13 cellular contexts compared by ENCODE assay signal in genomic region chr3:64488938-64489337, GRCh38.
A peak's percentile ranks its signal among the peaks of the same experiment; 100 is the strongest.
DNase-seq lines count a peak whose midpoint lies in the region; ATAC-seq and TF ChIP-seq lines count a peak whose summit lies in the region.
"Had no signal": no experiment of that assay in that cellular context is flagged by ENCODE, and none has a peak within 500 bp of the region (broad histone marks: within the 10 kb centered on the region; RNA-seq: fewer than 3 reads in every experiment).

No MANE protein-coding gene starts in this region.

- POLR2A ChIA-PET in PC-3 (lab: Charles Lee; ENCODE audit: unreplicated experiment), result no interaction called here

- H3K4me3 ChIP-seq in right atrium auricular region (no peak overlapping the region), PC-3 (ENCODE audit: low read length) (no peak overlapping the region)
- H3K4me3 ChIP-seq: PC-9 had no signal

- no peak overlapping the region for H3K4me2 ChIP-seq in PC-3 (ENCODE audit: low read length)
- H3K4me2 ChIP-seq: PC-9 had no signal

- H3K27ac Mint-ChIP-seq in mesothelial cell of epicardium, result peak overlapping the region; percentile 39
- peak overlapping the region; percentile 84 for H3K27ac Mint-ChIP-seq in type B pancreatic cell
- H3K27ac Mint-ChIP-seq: CD4-positive, CD25-positive, alpha-beta regulatory T cell; T-helper 1 cell treated with Interleukin-12 subunit alpha and Interleukin-12 subunit beta and Interleukin-4 antibody, amounts not matched to agents 30 μg/mL and 1 μg/mL, for 36 hours had no signal

- H3K79me2 ChIP-seq in PC-3 (ENCODE audit: low read length), result no peaks in the 10 kb centered on the region

- H3K36me3 ChIP-seq in right atrium auricular region, result no peaks in the 10 kb centered on the region
- H3K36me3 ChIP-seq in PC-3 (ENCODE audit: low read depth, low read length), result no peaks in the 10 kb centered on the region

- H3K9me3 ChIP-seq in right atrium auricular region (no peaks in the 10 kb centered on the region), PC-3 (ENCODE audit: low read length) (no peaks in the 10 kb centered on the region)

- no peaks in the 10 kb centered on the region for H3F3A ChIP-seq in PC-3 (ENCODE audit: low read length, unreplicated experiment)

- H3K36me3 Mint-ChIP-seq in mesothelial cell of epicardium (no peaks in the 10 kb centered on the region), type B pancreatic cell (no peaks in the 10 kb centered on the region)
- H3K36me3 Mint-ChIP-seq: CD4-positive, CD25-positive, alpha-beta regulatory T cell had no signal

- H3K4me1 ChIP-seq in right atrium auricular region, result peaks cover 0 to 6% of the 10 kb centered on the region in 2 donors
- no peaks in the 10 kb centered on the region for H3K4me1 ChIP-seq in PC-3 (ENCODE audit: insufficient read depth, low read length)

- no peaks in the 10 kb centered on the region for H3K9me2 ChIP-seq in PC-3 (replicated peaks; ENCODE audit: low read length)

- no peaks in the 10 kb centered on the region for H3K9me3 Mint-ChIP-seq in mesothelial cell of epicardium
- H3K9me3 Mint-ChIP-seq in type B pancreatic cell, result no peaks in the 10 kb centered on the region
- H3K9me3 Mint-ChIP-seq: T-helper 1 cell treated with Interleukin-12 subunit alpha and Interleukin-12 subunit beta and Interleukin-4 antibody, amounts not matched to agents 30 μg/mL and 1 μg/mL, for 36 hours had no signal

- no peaks in the 10 kb centered on the region for H3K27me3 ChIP-seq in right atrium auricular region
- H3K27me3 ChIP-seq in PC-3 (ENCODE audit: low read length), result 0 out of 2 replicates have a peak, but pooled peaks cover 8% of the 10 kb centered on the region

- peak overlapping the region; percentile 51 for H3K4me3 Mint-ChIP-seq in mesothelial cell of epicardium
- peak overlapping the region; percentile 82 for H3K4me3 Mint-ChIP-seq in type B pancreatic cell
- H3K4me3 Mint-ChIP-seq: CD4-positive, CD25-positive, alpha-beta regulatory T cell; T-helper 1 cell treated with Interleukin-12 subunit alpha and Interleukin-12 subunit beta and Interleukin-4 antibody, amounts not matched to agents 30 μg/mL and 1 μg/mL, for 36 hours had no signal

- peak; percentile 32 for ATAC-seq in left ventricle myocardium superior
- ATAC-seq in PC-3, result no peak
- ATAC-seq in HG02623 (IDR thresholded peaks at IDR 0.05; ENCODE audit: unreplicated experiment), result no peak
- no peak for ATAC-seq in HG02588 (IDR thresholded peaks at IDR 0.05; ENCODE audit: unreplicated experiment)

- 0 out of 2 replicates have a peak overlapping the region, but pooled peaks have one; percentile 26 for H2AFZ ChIP-seq in PC-3 (ENCODE audit: low read length)
- H2AFZ ChIP-seq: PC-9 had no signal

- CTCF ChIA-PET in PC-3 (lab: Charles Lee), result no interaction called here

- H3K9ac ChIP-seq in PC-3 (ENCODE audit: low read length), result no peak overlapping the region

- no TSS peak for BruUV-seq in PC-3 (replicated peaks; lab: Mats Ljungman, UMichigan)

- H3K27ac ChIP-seq in right atrium auricular region (no peak overlapping the region), PC-3 (ENCODE audit: low read length) (no peak overlapping the region)
- H3K27ac ChIP-seq: PC-9 had no signal

- TF ChIP-seq CTCF in right atrium auricular region (IDR thresholded peaks at IDR 0.05), result no peak
- TF ChIP-seq CTCF in PC-3 (conservative IDR thresholded peaks at IDR 0.05; ENCODE audit: low read depth, low read length), result no peak
- TF ChIP-seq CTCF in mesothelial cell of epicardium (IDR thresholded peaks at IDR 0.05; ENCODE audit: unreplicated experiment), result no peak
- TF ChIP-seq CTCF in type B pancreatic cell (conservative IDR thresholded peaks at IDR 0.05), result no peak

- DNase-seq in left ventricle myocardium superior, result peak; percentile 31
- no peak for DNase-seq in right atrium auricular region (ENCODE audit: low spot score)
- no peak for DNase-seq in PC-3
- DNase-seq in mesothelial cell of epicardium (ENCODE audit: low spot score in 2 of 2, unreplicated experiment in 2 of 2), result no peak
- DNase-seq in type B pancreatic cell (ENCODE audit: extremely low spot score, unreplicated experiment), result no peak
- DNase-seq in stimulated activated naive CD4-positive, alpha-beta T cell treated with Interleukin-2 at 50 U/mL for 16 hours (lab: John Stamatoyannopoulos, UW), result no peak
- DNase-seq: activated CD4-positive, alpha-beta T cell treated with anti-CD3 and anti-CD28 coated beads, Interleukin-2, amount 50 U/mL, for 1 hour; CD4-positive, CD25-positive, alpha-beta regulatory T cell; MV-4-11 had no signal

- H4K20me1 ChIP-seq in PC-3 (ENCODE audit: low read length), result no peaks in the 10 kb centered on the region

- peaks cover 2% of the 10 kb centered on the region for H3K27me3 Mint-ChIP-seq in mesothelial cell of epicardium (ENCODE audit: low read depth)
- no peaks in the 10 kb centered on the region for H3K27me3 Mint-ChIP-seq in type B pancreatic cell

- intact Hi-C loops in left ventricle myocardium superior (cut with micrococcal nuclease) (no loop called here), PC-3 (cut with micrococcal nuclease) (loop anchor here (10.0 kb wide), 1 partner anchor 84 kb away; no protein-coding TSS in a partner anchor)

- peaks cover 40% of the 10 kb centered on the region for H3K4me1 Mint-ChIP-seq in mesothelial cell of epicardium
- peaks cover 42% of the 10 kb centered on the region for H3K4me1 Mint-ChIP-seq in type B pancreatic cell (ENCODE audit: unreplicated experiment)
